ENCODE assay signal across 26 cellular contexts in genomic region chr3:14150078-14150477, GRCh38. TPM values are rescaled to one million over a fixed set of nuclear protein-coding genes. Genes with fewer than 3 reads are reported as not detected.
DNase-seq lines count a peak whose midpoint lies in the region; ATAC-seq lines count a peak whose summit lies in the region.
"Had no signal": no experiment of that assay in that cellular context is flagged by ENCODE, and none has a peak within 500 bp of the region (broad histone marks: within the 10 kb centered on the region; RNA-seq: fewer than 3 reads in every experiment).

No MANE protein-coding gene starts in this region.

- no peaks in the 10 kb centered on the region for H3K27me3 ChIP-seq in CD4-positive, CD25-positive, alpha-beta regulatory T cell (ENCODE audit: control insufficient read depth, insufficient read depth, low read length)
- H3K27me3 ChIP-seq: SJSA1, suprapubic skin, uterus had no signal

- H3K4me1 ChIP-seq in CD4-positive, CD25-positive, alpha-beta regulatory T cell (ENCODE audit: control insufficient read depth, insufficient read depth, low read length, poor library complexity, severe bottlenecking) = peaks cover 11% of the 10 kb centered on the region

- intact Hi-C loops in left colon (cut with DNase I, micrococcal nuclease) = no loop called here

- no peak overlapping the region for H3K4me3 Mint-ChIP-seq in activated T-cell treated with anti-CD3 and anti-CD28 coated beads, Interleukin-2, amount 50 U/mL, for 72 hours
- peak overlapping the region in 1 of 4 donors; percentile 5 for H3K4me3 Mint-ChIP-seq in CD4-positive, CD25-positive, alpha-beta regulatory T cell
- H3K4me3 Mint-ChIP-seq in activated T-helper 17 cell treated with anti-CD3 and anti-CD28 coated beads, Interleukin-2, amount 50 U/mL, for 72 hours = no peak overlapping the region

- no peak for DNase-seq in activated T-cell treated with anti-CD3 and anti-CD28 coated beads, Interleukin-2, amount 50 U/mL, for 72 hours
- no peak for DNase-seq in activated T-cell treated with anti-CD3 and anti-CD28 coated beads, Interleukin-2, amount 50 U/mL, for 1 hour
- no peak for DNase-seq in CD4-positive, CD25-positive, alpha-beta regulatory T cell
- peak; percentile 53 for DNase-seq in mesenteric fat pad (ENCODE audit: low spot score)
- no peak for DNase-seq in left colon
- DNase-seq: activated CD4-positive, alpha-beta T cell treated with anti-CD3 and anti-CD28 coated beads for 4 hours; AML-193; Caco-2; DND-41; H7; Kasumi-1; NCI-H1694; NCI-H526; occipital lobe; small intestine; stimulated activated CD4-positive, alpha-beta T cell treated with anti-CD3 and anti-CD28 coated beads, Interleukin-1b, Interleukin-23, amount 100 ng/mL, for 48 hours; T-helper 1 cell; uterus had no signal

- H3K9me3 ChIP-seq in CD4-positive, CD25-positive, alpha-beta regulatory T cell (ENCODE audit: control insufficient read depth in 2 of 2, low read length in 2 of 2) = no peaks in the 10 kb centered on the region
- H3K9me3 ChIP-seq: Caco-2, SJSA1, suprapubic skin, uterus had no signal

- no peak for ATAC-seq in activated T-cell treated with anti-CD3 and anti-CD28 coated beads, Interleukin-2, amount 50 U/mL, for 72 hours (replicated peaks in 1 of 2)
- no peak for ATAC-seq in CD4-positive, CD25-positive, alpha-beta regulatory T cell (ENCODE audit: low read depth in 2 of 2)
- no peak for ATAC-seq in activated T-helper 17 cell treated with anti-CD3 and anti-CD28 coated beads, Interleukin-2, amount 50 U/mL, for 72 hours (replicated peaks)
- ATAC-seq in GM21528 (IDR thresholded peaks at IDR 0.05; ENCODE audit: low FRiP score, unreplicated experiment) (no peak), left colon (no peak), GM19395 (IDR thresholded peaks at IDR 0.05; ENCODE audit: unreplicated experiment) (no peak)

- H3K36me3 Mint-ChIP-seq in activated T-cell treated with anti-CD3 and anti-CD28 coated beads, Interleukin-2, amount 50 U/mL, for 72 hours (ENCODE audit: insufficient read depth in 2 of 2) = peaks cover 2 to 3% of the 10 kb centered on the region in 2 donors
- peaks cover 46% of the 10 kb centered on the region for H3K36me3 Mint-ChIP-seq in CD4-positive, CD25-positive, alpha-beta regulatory T cell
- H3K36me3 Mint-ChIP-seq in activated T-helper 17 cell treated with anti-CD3 and anti-CD28 coated beads, Interleukin-2, amount 50 U/mL, for 72 hours (ENCODE audit: low read depth) = peaks cover 66% of the 10 kb centered on the region

- H3K9me3 Mint-ChIP-seq in activated T-cell treated with anti-CD3 and anti-CD28 coated beads, Interleukin-2, amount 50 U/mL, for 72 hours = no peaks in the 10 kb centered on the region
- peaks cover 0 to 3% (median 0%) of the 10 kb centered on the region in 7 donors for H3K9me3 Mint-ChIP-seq in CD4-positive, CD25-positive, alpha-beta regulatory T cell
- H3K9me3 Mint-ChIP-seq in activated T-helper 17 cell treated with anti-CD3 and anti-CD28 coated beads, Interleukin-2, amount 50 U/mL, for 72 hours = no peaks in the 10 kb centered on the region
- H3K9me3 Mint-ChIP-seq: activated T-helper 2 cell treated with anti-CD3 and anti-CD28 coated beads, Interferon-gamma antibody, Interleukin-2, Interleukin-4, amounts not matched to agents 10 μg/mL and 5 μg/mL and 100 μg/mL, durations not matched to agents 14 hours and 24 hours and 36 hours had no signal

- H3K4me3 ChIP-seq in CD4-positive, CD25-positive, alpha-beta regulatory T cell (ENCODE audit: low read depth, low read length) = no peak overlapping the region
- H3K4me3 ChIP-seq: coronary artery, SJSA1, suprapubic skin, uterus had no signal

- peaks cover 70% of the 10 kb centered on the region for H3K36me3 ChIP-seq in CD4-positive, CD25-positive, alpha-beta regulatory T cell (ENCODE audit: control insufficient read depth, insufficient read depth, low read length)
- H3K36me3 ChIP-seq: uterus had no signal

- H3K27me3 Mint-ChIP-seq in activated T-cell treated with anti-CD3 and anti-CD28 coated beads, Interleukin-2, amount 50 U/mL, for 72 hours (ENCODE audit: low read depth) = no peaks in the 10 kb centered on the region
- no peaks in the 10 kb centered on the region for H3K27me3 Mint-ChIP-seq in CD4-positive, CD25-positive, alpha-beta regulatory T cell
- H3K27me3 Mint-ChIP-seq in activated T-helper 17 cell treated with anti-CD3 and anti-CD28 coated beads, Interleukin-2, amount 50 U/mL, for 72 hours = no peaks in the 10 kb centered on the region

- H3K27ac Mint-ChIP-seq in activated T-cell treated with anti-CD3 and anti-CD28 coated beads, Interleukin-2, amount 50 U/mL, for 72 hours = peak overlapping the region; percentile 58
- H3K27ac Mint-ChIP-seq in CD4-positive, CD25-positive, alpha-beta regulatory T cell = peak overlapping the region; percentile 59 to 86 (median 84)
- H3K27ac Mint-ChIP-seq in activated T-helper 17 cell treated with anti-CD3 and anti-CD28 coated beads, Interleukin-2, amount 50 U/mL, for 72 hours = peak overlapping the region; percentile 61
- H3K27ac Mint-ChIP-seq: activated T-helper 2 cell treated with anti-CD3 and anti-CD28 coated beads, Interferon-gamma antibody, Interleukin-2, Interleukin-4, amounts not matched to agents 10 μg/mL and 5 μg/mL and 100 μg/mL, durations not matched to agents 14 hours and 24 hours and 36 hours had no signal

- peaks cover 11% of the 10 kb centered on the region for H3K4me1 Mint-ChIP-seq in activated T-cell treated with anti-CD3 and anti-CD28 coated beads, Interleukin-2, amount 50 U/mL, for 72 hours (ENCODE audit: low read depth)
- H3K4me1 Mint-ChIP-seq in CD4-positive, CD25-positive, alpha-beta regulatory T cell = peaks cover 5 to 16% (median 12%) of the 10 kb centered on the region in 4 donors
- H3K4me1 Mint-ChIP-seq in activated T-helper 17 cell treated with anti-CD3 and anti-CD28 coated beads, Interleukin-2, amount 50 U/mL, for 72 hours = peaks cover 8% of the 10 kb centered on the region

- no peak overlapping the region for H3K27ac ChIP-seq in CD4-positive, CD25-positive, alpha-beta regulatory T cell (ENCODE audit: insufficient read depth, low read length, poor library complexity, severe bottlenecking)
- H3K27ac ChIP-seq: coronary artery, HL-60, SJSA1, suprapubic skin, uterus had no signal

RNA-seq across cellular contexts. Expression of gene TMEM43, which starts 25.2 kb away (rescaled TPM):
- 10 to 100 TPM; 38.4 to 39.9 TPM for total RNA-seq in activated T-cell treated with anti-CD3 and anti-CD28 coated beads, Interleukin-2, amount 50 U/mL, for 72 hours
- total RNA-seq in CD4-positive, CD25-positive, alpha-beta regulatory T cell = 50.2 TPM
- polyA plus RNA-seq in CD4-positive, CD25-positive, alpha-beta regulatory T cell = 10 to 100 TPM; 73.7 to 81.0 (median 76.3) TPM
- 10 to 100 TPM; 42.1 to 44.5 TPM for total RNA-seq in activated T-helper 17 cell treated with anti-CD3 and anti-CD28 coated beads, Interleukin-2, amount 50 U/mL, for 72 hours
- total RNA-seq in mesenteric fat pad = 99.3 TPM
- total RNA-seq in left colon = 10 to 100 TPM; 25.3 to 29.2 TPM

RNA-seq across cellular contexts. Expression of gene CHCHD4, which starts 25.4 kb away (rescaled TPM):
- total RNA-seq in activated T-cell treated with anti-CD3 and anti-CD28 coated beads, Interleukin-2, amount 50 U/mL, for 72 hours = 10 to 100 TPM; 14.7 to 15.6 TPM
- 3.6 TPM for total RNA-seq in CD4-positive, CD25-positive, alpha-beta regulatory T cell
- polyA plus RNA-seq in CD4-positive, CD25-positive, alpha-beta regulatory T cell = 10 to 100 TPM; 10.3 to 21.1 (median 16.5) TPM
- 10 to 100 TPM; 11.6 to 27.6 TPM for total RNA-seq in activated T-helper 17 cell treated with anti-CD3 and anti-CD28 coated beads, Interleukin-2, amount 50 U/mL, for 72 hours
- total RNA-seq in mesenteric fat pad (18.1 TPM), left colon (10 to 100 TPM; 17.6 to 18.9 TPM)

RNA-seq across cellular contexts. Expression of gene XPC, which starts 28.3 kb away (rescaled TPM):
- 10 to 100 TPM; 48.4 to 61.0 TPM for total RNA-seq in activated T-cell treated with anti-CD3 and anti-CD28 coated beads, Interleukin-2, amount 50 U/mL, for 72 hours
- total RNA-seq in CD4-positive, CD25-positive, alpha-beta regulatory T cell = 75.5 TPM
- polyA plus RNA-seq in CD4-positive, CD25-positive, alpha-beta regulatory T cell = 10 to 100 TPM; 31.3 to 42.7 (median 36.9) TPM
- 10 to 100 TPM; 31.9 to 39.7 TPM for total RNA-seq in activated T-helper 17 cell treated with anti-CD3 and anti-CD28 coated beads, Interleukin-2, amount 50 U/mL, for 72 hours
- total RNA-seq in mesenteric fat pad (24.8 TPM), left colon (10 to 100 TPM; 19.7 to 22.4 TPM)

RNA-seq across cellular contexts. Expression of gene LSM3, which starts 28.5 kb away (rescaled TPM):
- 10 to 100 TPM; 12.4 to 14.3 TPM for total RNA-seq in activated T-cell treated with anti-CD3 and anti-CD28 coated beads, Interleukin-2, amount 50 U/mL, for 72 hours
- total RNA-seq in CD4-positive, CD25-positive, alpha-beta regulatory T cell = 6.6 TPM
- 10 to 100 TPM; 19.1 to 25.7 (median 22.9) TPM for polyA plus RNA-seq in CD4-positive, CD25-positive, alpha-beta regulatory T cell
- total RNA-seq in activated T-helper 17 cell treated with anti-CD3 and anti-CD28 coated beads, Interleukin-2, amount 50 U/mL, for 72 hours = 10 to 100 TPM; 15.6 to 20.6 TPM
- total RNA-seq in mesenteric fat pad = 10.0 TPM
- 1 to 10 TPM; 9.1 to 9.9 TPM for total RNA-seq in left colon
